8 cellular contexts compared by ENCODE assay signal in genomic region chr15:72796210-72796514, GRCh38. TPM values are rescaled to one million over a fixed set of nuclear protein-coding genes. Genes with fewer than 3 reads are reported as not detected.
A peak's percentile ranks its signal among the peaks of the same experiment; 100 is the strongest.
DNase-seq lines count a peak whose midpoint lies in the region; ATAC-seq and TF ChIP-seq lines count a peak whose summit lies in the region.

No MANE protein-coding gene starts in this region.

- H3K4me1 Mint-ChIP-seq in CD4-positive, alpha-beta T cell (ENCODE audit: low read depth): peaks cover 10% of the 10 kb centered on the region
- H3K4me1 Mint-ChIP-seq in naive thymus-derived CD8-positive, alpha-beta T cell: peaks cover 3 to 9% (median 6%) of the 10 kb centered on the region in 4 donors

- no peak for TF ChIP-seq CTCF in CD4-positive, alpha-beta T cell (IDR thresholded peaks at IDR 0.05)
- no peak for TF ChIP-seq CTCF in KMS-11 (conservative IDR thresholded peaks at IDR 0.05; ENCODE audit: low read depth, low read length)
- TF ChIP-seq CTCF in mammary epithelial cell (conservative IDR thresholded peaks at IDR 0.05 in 1 of 2, IDR thresholded peaks at IDR 0.05 in 1 of 2; ENCODE audit: extremely low read depth in 1 of 2, insufficient read depth in 1 of 2, low read depth in 1 of 2, low read length in 2 of 2): no peak

- no peak overlapping the region for H3K4me3 ChIP-seq in KMS-11 (IDR thresholded peaks at IDR 0.05; ENCODE audit: insufficient read depth, low read depth, low read length)
- H3K4me3 ChIP-seq in mammary epithelial cell (replicated peaks in 1 of 3; ENCODE audit: insufficient read depth in 1 of 3, low read depth in 2 of 3, low read length in 3 of 3): peak overlapping the region in 1 of 3 experiments; percentile 57

- peak overlapping the region; percentile 100; the same call in 1 of the 2 replicates for H2AFZ ChIP-seq in KMS-11 (ENCODE audit: low read depth)
- peak overlapping the region; percentile 91 for H2AFZ ChIP-seq in mammary epithelial cell (ENCODE audit: low read depth, low read length)

- BruUV-seq in mammary epithelial cell (replicated peaks; lab: Mats Ljungman, UMichigan): no TSS peak

- peaks cover 43% of the 10 kb centered on the region for H3K27me3 Mint-ChIP-seq in CD4-positive, alpha-beta T cell
- peaks cover 25 to 65% (median 38%) of the 10 kb centered on the region in 5 donors for H3K27me3 Mint-ChIP-seq in naive thymus-derived CD8-positive, alpha-beta T cell

- H3K9ac ChIP-seq in KMS-11 (peak overlapping the region; percentile 61; the same call in 1 of the 2 replicates), mammary epithelial cell (ENCODE audit: insufficient read depth, low read length) (no peak overlapping the region)

- H3K27me3 ChIP-seq in CD4-positive, alpha-beta T cell (ENCODE audit: control insufficient read depth, insufficient read depth, low read length): peaks cover 2% of the 10 kb centered on the region
- H3K27me3 ChIP-seq in KMS-11 (ENCODE audit: insufficient read depth, low read depth): no peaks in the 10 kb centered on the region
- no peaks in the 10 kb centered on the region for H3K27me3 ChIP-seq in mammary epithelial cell (ENCODE audit: insufficient read depth, low read length)

- CTCF ChIA-PET in CD4-positive, alpha-beta T cell (lab: Charles Lee): interaction anchor here (0.6 kb wide), 1 partner anchor 73 kb away, joined by 3 read pairs; no protein-coding TSS in a partner anchor
- CTCF ChIA-PET in mammary epithelial cell (lab: Charles Lee; ENCODE audit: low non-redundant PET): no interaction called here

- H4K20me1 ChIP-seq in KMS-11 (ENCODE audit: insufficient read depth) (no peaks in the 10 kb centered on the region), mammary epithelial cell (ENCODE audit: insufficient read depth, low read length) (no peaks in the 10 kb centered on the region)

- H3K27ac Mint-ChIP-seq in CD4-positive, alpha-beta T cell: no peak overlapping the region
- H3K27ac Mint-ChIP-seq in naive thymus-derived CD8-positive, alpha-beta T cell: peak overlapping the region in 2 of 10 donors; percentile 5 to 80

- no peaks in the 10 kb centered on the region for H3K9me3 Mint-ChIP-seq in CD4-positive, alpha-beta T cell
- H3K9me3 Mint-ChIP-seq in naive thymus-derived CD8-positive, alpha-beta T cell: no peaks in the 10 kb centered on the region

- dilution Hi-C loops in mammary epithelial cell (cut with HindIII; ENCODE audit: low sequenced_read_pairs): no loop called here

- H3K36me3 Mint-ChIP-seq in CD4-positive, alpha-beta T cell (ENCODE audit: low read depth): no peaks in the 10 kb centered on the region
- peaks cover 0 to 2% (median 0%) of the 10 kb centered on the region in 3 donors for H3K36me3 Mint-ChIP-seq in naive thymus-derived CD8-positive, alpha-beta T cell

- H3K27ac ChIP-seq in CD4-positive, alpha-beta T cell (ENCODE audit: low read depth, low read length): no peak overlapping the region
- H3K27ac ChIP-seq in KMS-11 (no peak overlapping the region), mammary epithelial cell (ENCODE audit: insufficient read depth, low read depth, low read length) (no peak overlapping the region)

- H3K4me3 Mint-ChIP-seq in CD4-positive, alpha-beta T cell: peak overlapping the region; percentile 89
- H3K4me3 Mint-ChIP-seq in naive thymus-derived CD8-positive, alpha-beta T cell: peak overlapping the region; percentile 72 to 90 (median 82)

- no peak for ATAC-seq in CD4-positive, alpha-beta T cell (ENCODE audit: poor library complexity)
- ATAC-seq in naive thymus-derived CD8-positive, alpha-beta T cell: no peak
- ATAC-seq in GM21367 (IDR thresholded peaks at IDR 0.05; ENCODE audit: unreplicated experiment) (no peak), GM19035 (IDR thresholded peaks at IDR 0.05; ENCODE audit: unreplicated experiment) (no peak)

- H3K79me2 ChIP-seq in KMS-11 (ENCODE audit: insufficient read depth, low read depth): no peaks in the 10 kb centered on the region
- H3K79me2 ChIP-seq in mammary epithelial cell (ENCODE audit: insufficient read depth, low read length): no peaks in the 10 kb centered on the region

- in situ Hi-C loops in mammary epithelial cell (cut with MboI; ENCODE audit: low sequenced_read_pairs in 2 of 2): loop anchor here in 1 of 2 donors (5.0 kb wide), 1 partner anchor 281 kb away; no protein-coding TSS in a partner anchor

- DNase-seq in CD4-positive, alpha-beta T cell: no peak
- no peak for DNase-seq in mammary epithelial cell
- DNase-seq in naive thymus-derived CD8-positive, alpha-beta T cell: no peak
- DNase-seq in NCI-H1694 (lab: John Stamatoyannopoulos, UW): no peak
- DNase-seq in SKM-1 treated with dmso at 0.1 percent for 144 hours (lab: John Stamatoyannopoulos, UW; ENCODE audit: unreplicated experiment): no peak

- POLR2A ChIA-PET in CD4-positive, alpha-beta T cell (lab: Charles Lee): no interaction called here
- POLR2A ChIA-PET in naive thymus-derived CD8-positive, alpha-beta T cell (lab: Charles Lee): no interaction called here

- no peaks in the 10 kb centered on the region for H3K9me3 ChIP-seq in CD4-positive, alpha-beta T cell (ENCODE audit: control insufficient read depth, low read length)
- no peaks in the 10 kb centered on the region for H3K9me3 ChIP-seq in mammary epithelial cell (replicated peaks; ENCODE audit: insufficient read depth, low read length)

- H3K4me2 ChIP-seq in KMS-11 (peak overlapping the region; percentile 90), mammary epithelial cell (ENCODE audit: insufficient read depth, low read depth, low read length) (peak overlapping the region; percentile 92)

- H3K36me3 ChIP-seq in KMS-11 (ENCODE audit: insufficient read depth) (no peaks in the 10 kb centered on the region), mammary epithelial cell (ENCODE audit: insufficient read depth, low read length) (no peaks in the 10 kb centered on the region)

- 61% methylated on average over 7 of the region's 7 CpGs for WGBS in mammary epithelial cell (ENCODE audit: low coverage, missing lambda C conversion rate)

- intact Hi-C loops in CD4-positive, alpha-beta T cell (cut with DNase I, micrococcal nuclease): loop anchor here (1.0 to 5.0 kb wide), 4 partner anchors 285 to 901 kb away; no protein-coding TSS in a partner anchor
- intact Hi-C loops in mammary epithelial cell (cut with micrococcal nuclease): loop anchor here (5.0 kb wide), 1 partner anchor 476 kb away; no protein-coding TSS in a partner anchor

- H3K4me1 ChIP-seq in KMS-11 (ENCODE audit: low read depth, poor library complexity, severe bottlenecking) (peaks cover 19% of the 10 kb centered on the region), mammary epithelial cell (ENCODE audit: insufficient read depth, low read length) (peaks cover 10% of the 10 kb centered on the region)

RNA-seq across cellular contexts. Expression of gene ADPGK, which starts 12.6 kb away (rescaled TPM):
- 10 to 100 TPM; 88.8 to 92.5 TPM for total RNA-seq in CD4-positive, alpha-beta T cell
- total RNA-seq in mammary epithelial cell: 10 to 100 TPM; 39.7 to 46.9 TPM
- 48.5 TPM for polyA plus RNA-seq in mammary epithelial cell
- 60.2 TPM for polyA minus RNA-seq in mammary epithelial cell
- total RNA-seq in naive thymus-derived CD8-positive, alpha-beta T cell: 100 to 1,000 TPM; 101 to 110 TPM
- 10 to 100 TPM; 70.7 to 74.7 (median 73.8) TPM for polyA plus RNA-seq in naive thymus-derived CD8-positive, alpha-beta T cell
